Comparison of ENCODE assay signal across 8 cellular contexts in genomic region chr12:123149088-123149827, GRCh38. TPM values are rescaled to one million over a fixed set of nuclear protein-coding genes. Genes with fewer than 3 reads are reported as not detected.
DNase-seq lines count a peak whose midpoint lies in the region; ATAC-seq and TF ChIP-seq lines count a peak whose summit lies in the region.

No MANE protein-coding gene starts in this region.

- ATAC-seq in HG02623 (IDR thresholded peaks at IDR 0.05; ENCODE audit: unreplicated experiment) (no peak), GM18873 (IDR thresholded peaks at IDR 0.05; ENCODE audit: low FRiP score, unreplicated experiment) (no peak)

- CTCF ChIA-PET in activated CD4-positive, alpha-beta memory T cell treated with anti-CD3 and anti-CD28 coated beads for 36 hours (lab: Charles Lee): interaction anchor here (1.1 to 1.2 kb wide), 2 partner anchors 89 to 105 kb away, joined by 3 to 4 read pairs; no protein-coding TSS in a partner anchor

- no peak overlapping the region for H3K9ac ChIP-seq in rectal smooth muscle tissue (ENCODE audit: low read length)

- intact Hi-C loops in activated CD4-positive, alpha-beta memory T cell treated with anti-CD3 and anti-CD28 coated beads for 36 hours (cut with micrococcal nuclease): loop anchor here (2.0 kb wide), 1 partner anchor 72 kb away; no protein-coding TSS in a partner anchor

- peak overlapping the region; percentile 67 for H3K4me3 Mint-ChIP-seq in activated CD4-positive, alpha-beta memory T cell treated with anti-CD3 and anti-CD28 coated beads for 36 hours
- peak overlapping the region; percentile 64 for H3K4me3 Mint-ChIP-seq in glutamatergic neuron (ENCODE audit: unreplicated experiment)

- DNase-seq in ELR (ENCODE audit: low read depth): peak; percentile 15
- DNase-seq in activated CD4-positive, alpha-beta memory T cell treated with anti-CD3 and anti-CD28 coated beads for 36 hours: no peak
- no peak for DNase-seq in glutamatergic neuron
- DNase-seq in NOMO-1 treated with DMSO at 0.1 percent for 48 hours (lab: John Stamatoyannopoulos, UW; ENCODE audit: unreplicated experiment): no peak
- no peak for DNase-seq in pons (ENCODE audit: low spot score)

- peaks cover 4% of the 10 kb centered on the region for H3K27me3 Mint-ChIP-seq in activated CD4-positive, alpha-beta memory T cell treated with anti-CD3 and anti-CD28 coated beads for 36 hours
- H3K27me3 Mint-ChIP-seq in glutamatergic neuron (ENCODE audit: unreplicated experiment): peaks cover 21% of the 10 kb centered on the region

- POLR2A ChIA-PET in activated CD4-positive, alpha-beta memory T cell treated with anti-CD3 and anti-CD28 coated beads for 36 hours (lab: Charles Lee): no interaction called here

- H3K36me3 Mint-ChIP-seq in activated CD4-positive, alpha-beta memory T cell treated with anti-CD3 and anti-CD28 coated beads for 36 hours: peaks cover 6% of the 10 kb centered on the region
- H3K36me3 Mint-ChIP-seq in glutamatergic neuron (ENCODE audit: unreplicated experiment): peaks cover 9% of the 10 kb centered on the region

- H3K36me3 ChIP-seq in rectal smooth muscle tissue (ENCODE audit: control insufficient read depth, insufficient read depth, low read length): peaks cover 2% of the 10 kb centered on the region

- no peak for TF ChIP-seq CTCF in glutamatergic neuron (IDR thresholded peaks at IDR 0.05; ENCODE audit: partially characterized antibody, unreplicated experiment)

- peaks cover 27% of the 10 kb centered on the region for H3K4me1 Mint-ChIP-seq in activated CD4-positive, alpha-beta memory T cell treated with anti-CD3 and anti-CD28 coated beads for 36 hours (ENCODE audit: low read depth)
- peaks cover 8% of the 10 kb centered on the region for H3K4me1 Mint-ChIP-seq in glutamatergic neuron (ENCODE audit: low read depth, unreplicated experiment)

- H3K27ac ChIP-seq in rectal smooth muscle tissue (ENCODE audit: low read depth, low read length): peak overlapping the region; percentile 81

- H3K27ac Mint-ChIP-seq in activated CD4-positive, alpha-beta memory T cell treated with anti-CD3 and anti-CD28 coated beads for 36 hours: no peak overlapping the region
- peak overlapping the region; percentile 12 for H3K27ac Mint-ChIP-seq in glutamatergic neuron (ENCODE audit: unreplicated experiment)

- H3K4me1 ChIP-seq in rectal smooth muscle tissue (ENCODE audit: control insufficient read depth, insufficient read depth, low read length): peaks cover 11% of the 10 kb centered on the region

- H3K4me3 ChIP-seq in rectal smooth muscle tissue (ENCODE audit: low read length): peak overlapping the region; percentile 81

- H3K27me3 ChIP-seq in rectal smooth muscle tissue (ENCODE audit: control insufficient read depth, insufficient read depth, low read length): no peaks in the 10 kb centered on the region

- no peaks in the 10 kb centered on the region for H3K9me3 Mint-ChIP-seq in activated CD4-positive, alpha-beta memory T cell treated with anti-CD3 and anti-CD28 coated beads for 36 hours
- H3K9me3 Mint-ChIP-seq in glutamatergic neuron (ENCODE audit: unreplicated experiment): peaks cover 9% of the 10 kb centered on the region

RNA-seq across cellular contexts. Expression of gene PITPNM2, which starts 1.6 kb away (rescaled TPM):
- 1 to 10 TPM; 5.9 to 6.5 TPM for total RNA-seq in activated CD4-positive, alpha-beta memory T cell treated with anti-CD3 and anti-CD28 coated beads for 36 hours
- total RNA-seq in glutamatergic neuron (ENCODE audit: unreplicated experiment): 19.6 TPM
